In genomic region chr3:120848503-120848902, GRCh38 we compare ENCODE assay signal across 33 cellular contexts. TPM values are rescaled to one million over a fixed set of nuclear protein-coding genes. Genes with fewer than 3 reads are reported as not detected.
"Had no signal": no experiment of that assay in that cellular context is flagged by ENCODE, and none has a peak within 500 bp of the region (broad histone marks: within the 10 kb centered on the region; RNA-seq: fewer than 3 reads in every experiment).

No MANE protein-coding gene starts in this region.

- H3K79me2 ChIP-seq: parathyroid adenoma had no signal

- H3K4me1 ChIP-seq: parathyroid adenoma, psoas muscle, right lobe of liver, spleen, suprapubic skin, testis, tibial artery, transverse colon, upper lobe of left lung, vagina had no signal

- H3K36me3 Mint-ChIP-seq: naive thymus-derived CD8-positive, alpha-beta T cell; natural killer cell treated with Interleukin-12 subunit alpha and Interleukin-12 subunit beta and Interleukin-15 and Interleukin-18, amount 100 ng/mL, for 72 hours; neural progenitor cell; stimulated activated memory B cell treated with anti-CD40 and anti-IgM and Interleukin-4, amounts not matched to agents 10 μg/mL and 1 μg/mL and 100 μg/mL, for 72 hours had no signal

- H3K4me3 ChIP-seq: neural progenitor cell, ovary, psoas muscle, right lobe of liver, skin epidermis, smooth muscle cell, spleen, suprapubic skin, testis, tibial artery, transverse colon, upper lobe of left lung, vagina had no signal

- H3K27me3 Mint-ChIP-seq: progenitor cell of endocrine pancreas had no signal

- FAIRE-seq: urothelium cell line had no signal

- H3K27me3 ChIP-seq: neural progenitor cell, ovary, right lobe of liver, suprapubic skin, testis, transverse colon, upper lobe of left lung, vagina had no signal

- DNase-seq: naive thymus-derived CD8-positive, alpha-beta T cell; nephron progenitor cell; occipital lobe; ovary; posterior cingulate gyrus; psoas muscle; right cardiac atrium; right lobe of liver; spleen; stimulated activated CD4-positive, alpha-beta T cell treated with anti-CD3 and anti-CD28 coated beads, Interleukin-12 subunit alpha, Interleukin-12 subunit beta, amount 100 ng/mL, for 4 hours; stimulated activated CD4-positive, alpha-beta T cell treated with anti-CD3 and anti-CD28 coated beads, Interleukin-1b, Interleukin-23, amount 100 ng/mL, for 48 hours; stimulated activated CD4-positive, alpha-beta T cell treated with anti-CD3 and anti-CD28 coated beads, Interleukin-4, amount 100 ng/mL, for 1 hour; stimulated activated CD4-positive, alpha-beta T cell treated with anti-CD3 and anti-CD28 coated beads, Interleukin-4, amount 100 ng/mL, for 4 hours; stimulated activated CD8-positive, alpha-beta memory T cell treated with anti-CD3 and anti-CD28 coated beads, Interleukin-4, amount 100 ng/mL, for 48 hours; stimulated activated naive CD4-positive, alpha-beta T cell; stimulated activated naive CD8-positive, alpha-beta T cell treated with anti-CD3 and anti-CD28 coated beads, Interleukin-15, amount 100 ng/mL, for 72 hours; stimulated activated naive CD8-positive, alpha-beta T cell treated with anti-CD3 and anti-CD28 coated beads, Interleukin-15, Interleukin-2, amounts not matched to agents 100 U/mL and 50 U/mL, for 24 hours; substantia nigra; testis; tibial artery; transverse colon; upper lobe of left lung had no signal

- H3K4me3 Mint-ChIP-seq: naive thymus-derived CD8-positive, alpha-beta T cell; natural killer cell treated with Interleukin-12 subunit alpha and Interleukin-12 subunit beta and Interleukin-15 and Interleukin-18, amount 100 ng/mL, for 72 hours; nephron progenitor cell; neural progenitor cell; stimulated activated memory B cell treated with anti-CD40 and anti-IgM and Interleukin-4, amounts not matched to agents 10 μg/mL and 1 μg/mL and 100 μg/mL, for 72 hours; stimulated activated naive CD8-positive, alpha-beta T cell treated with anti-CD3 and anti-CD28 coated beads, Interleukin-15, amount 100 ng/mL, for 72 hours had no signal

- H3K36me3 ChIP-seq: neural progenitor cell, ovary, right lobe of liver, spleen, suprapubic skin, tibial artery, transverse colon, upper lobe of left lung, vagina had no signal

- H3K9me3 ChIP-seq: ovary, psoas muscle, right lobe of liver, spleen, suprapubic skin, testis, transverse colon, upper lobe of left lung, vagina had no signal

- H3K4me1 Mint-ChIP-seq: naive thymus-derived CD8-positive, alpha-beta T cell; nephron progenitor cell; stimulated activated naive CD8-positive, alpha-beta T cell treated with anti-CD3 and anti-CD28 coated beads, Interleukin-15, amount 100 ng/mL, for 72 hours had no signal

- H3K27ac ChIP-seq: neural progenitor cell, ovary, parathyroid adenoma, psoas muscle, right lobe of liver, skin epidermis, spleen, suprapubic skin, testis, tibial artery, transverse colon, upper lobe of left lung, vagina had no signal

- H2AFZ ChIP-seq: neural progenitor cell, parathyroid adenoma had no signal

- H3K9me3 Mint-ChIP-seq: naive thymus-derived CD8-positive, alpha-beta T cell; natural killer cell treated with Interleukin-12 subunit alpha and Interleukin-12 subunit beta and Interleukin-15 and Interleukin-18, amount 100 ng/mL, for 72 hours; nephron progenitor cell; neural progenitor cell; stimulated activated memory B cell treated with anti-CD40 and anti-IgM and Interleukin-4, amounts not matched to agents 10 μg/mL and 1 μg/mL and 100 μg/mL, for 72 hours; stimulated activated naive CD8-positive, alpha-beta T cell treated with anti-CD3 and anti-CD28 coated beads, Interleukin-15, amount 100 ng/mL, for 72 hours had no signal

- H3K4me2 ChIP-seq: neural progenitor cell, smooth muscle cell had no signal

- H3K27ac Mint-ChIP-seq: naive thymus-derived CD8-positive, alpha-beta T cell; natural killer cell treated with Interleukin-12 subunit alpha and Interleukin-12 subunit beta and Interleukin-15 and Interleukin-18, amount 100 ng/mL, for 72 hours; nephron progenitor cell; neural progenitor cell; progenitor cell of endocrine pancreas; stimulated activated memory B cell treated with anti-CD40 and anti-IgM and Interleukin-4, amounts not matched to agents 10 μg/mL and 1 μg/mL and 100 μg/mL, for 72 hours; stimulated activated naive CD8-positive, alpha-beta T cell treated with anti-CD3 and anti-CD28 coated beads, Interleukin-15, amount 100 ng/mL, for 72 hours had no signal

- H3K9ac ChIP-seq: neural progenitor cell, parathyroid adenoma had no signal

RNA-seq across cellular contexts. Expression of gene STXBP5L, which starts 59.5 kb away (rescaled TPM):
- total RNA-seq: naive thymus-derived CD8-positive, alpha-beta T cell; natural killer cell treated with Interleukin-12 subunit alpha and Interleukin-12 subunit beta and Interleukin-15 and Interleukin-18, amount 100 ng/mL, for 72 hours; osteoblast; psoas muscle; right lobe of liver had no signal
- polyA plus RNA-seq: naive thymus-derived CD8-positive, alpha-beta T cell; right cardiac atrium; spleen had no signal
